1 cellular context compared by ENCODE assay signal in the genomic region with DNA sequence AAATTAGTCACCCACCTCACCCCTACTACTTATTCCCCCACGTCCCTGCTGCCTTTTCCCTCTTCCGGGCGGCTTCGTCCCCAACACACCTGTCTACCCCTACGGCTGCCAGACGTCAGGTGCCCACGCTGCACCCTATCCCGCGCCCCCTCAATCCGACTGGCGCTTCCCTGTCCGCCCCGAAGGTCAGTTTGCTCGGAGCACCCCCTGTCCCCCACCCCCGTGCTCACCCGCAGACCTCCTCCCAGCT.
TF ChIP-seq lines count a peak whose summit lies in the region.

No MANE protein-coding gene starts in this region.

TF ChIP-seq in HepG2, 621 proteins besides CTCF, POLR2A, EP300 and RAD21 (continued from another document and continues in another):
- TF ChIP-seq ZNF142 (CRISPR knock-in tag; IDR thresholded peaks at IDR 0.05), result no peak; the same call in 1 of the 2 replicates
- TF ChIP-seq FOXP4 (CRISPR knock-in tag; IDR thresholded peaks at IDR 0.05), result no peak
- TF ChIP-seq, protein P1, sequence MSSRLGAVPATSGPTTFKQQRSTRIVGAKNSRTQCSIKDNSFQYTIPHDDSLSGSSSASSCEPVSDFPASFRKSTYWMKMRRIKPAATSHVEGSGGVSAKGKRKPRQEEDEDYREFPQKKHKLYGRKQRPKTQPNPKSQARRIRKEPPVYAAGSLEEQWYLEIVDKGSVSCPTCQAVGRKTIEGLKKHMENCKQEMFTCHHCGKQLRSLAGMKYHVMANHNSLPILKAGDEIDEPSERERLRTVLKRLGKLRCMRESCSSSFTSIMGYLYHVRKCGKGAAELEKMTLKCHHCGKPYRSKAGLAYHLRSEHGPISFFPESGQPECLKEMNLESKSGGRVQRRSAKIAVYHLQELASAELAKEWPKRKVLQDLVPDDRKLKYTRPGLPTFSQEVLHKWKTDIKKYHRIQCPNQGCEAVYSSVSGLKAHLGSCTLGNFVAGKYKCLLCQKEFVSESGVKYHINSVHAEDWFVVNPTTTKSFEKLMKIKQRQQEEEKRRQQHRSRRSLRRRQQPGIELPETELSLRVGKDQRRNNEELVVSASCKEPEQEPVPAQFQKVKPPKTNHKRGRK (CRISPR knock-in tag; IDR thresholded peaks at IDR 0.05), result 0 out of 2 replicates have a peak, but pooled peaks have one; percentile 61
- TF ChIP-seq HOXA3 (CRISPR knock-in tag; IDR thresholded peaks at IDR 0.05), result 0 out of 2 replicates have a peak, but pooled peaks have one; percentile 0
- TF ChIP-seq, protein P2, sequence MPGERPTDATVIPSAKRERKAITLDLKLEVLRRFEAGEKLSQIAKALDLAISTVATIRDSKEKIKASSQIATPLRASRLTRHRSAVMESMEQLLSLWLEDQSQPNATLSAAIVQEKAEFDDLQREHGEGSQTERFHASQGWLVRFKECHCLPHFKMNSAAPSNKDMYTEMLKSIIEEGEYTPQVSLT (CRISPR knock-in tag; IDR thresholded peaks at IDR 0.05; ENCODE audit: borderline replicate concordance, low read depth), result no peak
- no peak for TF ChIP-seq GPN1 (CRISPR knock-in tag; IDR thresholded peaks at IDR 0.05; ENCODE audit: borderline replicate concordance)
- TF ChIP-seq ZFP36 (IDR thresholded peaks at IDR 0.05; ENCODE audit: borderline replicate concordance, low read depth, low read length, partially characterized antibody), result no peak
- no peak for TF ChIP-seq ZNF260 (CRISPR knock-in tag; IDR thresholded peaks at IDR 0.05; ENCODE audit: borderline replicate concordance, low read depth)
- no peak for TF ChIP-seq ZKSCAN5 (CRISPR knock-in tag; IDR thresholded peaks at IDR 0.05)
- TF ChIP-seq MXI1 (IDR thresholded peaks at IDR 0.05; ENCODE audit: borderline replicate concordance, low read depth, low read length), result no peak
- no peak for TF ChIP-seq ZFP36L2 (CRISPR knock-in tag; IDR thresholded peaks at IDR 0.05)
- no peak for TF ChIP-seq ZNF772 (CRISPR knock-in tag; IDR thresholded peaks at IDR 0.05)
- no peak for TF ChIP-seq SNAPC4 (CRISPR knock-in tag; IDR thresholded peaks at IDR 0.05)
- TF ChIP-seq ZFP1 (CRISPR knock-in tag; IDR thresholded peaks at IDR 0.05), result no peak
- no peak for TF ChIP-seq POLR2AphosphoS5 (IDR thresholded peaks at IDR 0.05; ENCODE audit: low read depth, low read length)
- peak; percentile 64; the same call in 1 of the 2 replicates for TF ChIP-seq ZNF441 (CRISPR knock-in tag; IDR thresholded peaks at IDR 0.05; ENCODE audit: borderline replicate concordance)
- TF ChIP-seq ZNF550 (CRISPR knock-in tag; IDR thresholded peaks at IDR 0.05; ENCODE audit: borderline replicate concordance), result 0 out of 2 replicates have a peak, but pooled peaks have one; percentile 41
- TF ChIP-seq HCFC1 (IDR thresholded peaks at IDR 0.05; ENCODE audit: low read depth, low read length), result 0 out of 2 replicates have a peak, but pooled peaks have one; percentile 4
- TF ChIP-seq, protein P3, sequence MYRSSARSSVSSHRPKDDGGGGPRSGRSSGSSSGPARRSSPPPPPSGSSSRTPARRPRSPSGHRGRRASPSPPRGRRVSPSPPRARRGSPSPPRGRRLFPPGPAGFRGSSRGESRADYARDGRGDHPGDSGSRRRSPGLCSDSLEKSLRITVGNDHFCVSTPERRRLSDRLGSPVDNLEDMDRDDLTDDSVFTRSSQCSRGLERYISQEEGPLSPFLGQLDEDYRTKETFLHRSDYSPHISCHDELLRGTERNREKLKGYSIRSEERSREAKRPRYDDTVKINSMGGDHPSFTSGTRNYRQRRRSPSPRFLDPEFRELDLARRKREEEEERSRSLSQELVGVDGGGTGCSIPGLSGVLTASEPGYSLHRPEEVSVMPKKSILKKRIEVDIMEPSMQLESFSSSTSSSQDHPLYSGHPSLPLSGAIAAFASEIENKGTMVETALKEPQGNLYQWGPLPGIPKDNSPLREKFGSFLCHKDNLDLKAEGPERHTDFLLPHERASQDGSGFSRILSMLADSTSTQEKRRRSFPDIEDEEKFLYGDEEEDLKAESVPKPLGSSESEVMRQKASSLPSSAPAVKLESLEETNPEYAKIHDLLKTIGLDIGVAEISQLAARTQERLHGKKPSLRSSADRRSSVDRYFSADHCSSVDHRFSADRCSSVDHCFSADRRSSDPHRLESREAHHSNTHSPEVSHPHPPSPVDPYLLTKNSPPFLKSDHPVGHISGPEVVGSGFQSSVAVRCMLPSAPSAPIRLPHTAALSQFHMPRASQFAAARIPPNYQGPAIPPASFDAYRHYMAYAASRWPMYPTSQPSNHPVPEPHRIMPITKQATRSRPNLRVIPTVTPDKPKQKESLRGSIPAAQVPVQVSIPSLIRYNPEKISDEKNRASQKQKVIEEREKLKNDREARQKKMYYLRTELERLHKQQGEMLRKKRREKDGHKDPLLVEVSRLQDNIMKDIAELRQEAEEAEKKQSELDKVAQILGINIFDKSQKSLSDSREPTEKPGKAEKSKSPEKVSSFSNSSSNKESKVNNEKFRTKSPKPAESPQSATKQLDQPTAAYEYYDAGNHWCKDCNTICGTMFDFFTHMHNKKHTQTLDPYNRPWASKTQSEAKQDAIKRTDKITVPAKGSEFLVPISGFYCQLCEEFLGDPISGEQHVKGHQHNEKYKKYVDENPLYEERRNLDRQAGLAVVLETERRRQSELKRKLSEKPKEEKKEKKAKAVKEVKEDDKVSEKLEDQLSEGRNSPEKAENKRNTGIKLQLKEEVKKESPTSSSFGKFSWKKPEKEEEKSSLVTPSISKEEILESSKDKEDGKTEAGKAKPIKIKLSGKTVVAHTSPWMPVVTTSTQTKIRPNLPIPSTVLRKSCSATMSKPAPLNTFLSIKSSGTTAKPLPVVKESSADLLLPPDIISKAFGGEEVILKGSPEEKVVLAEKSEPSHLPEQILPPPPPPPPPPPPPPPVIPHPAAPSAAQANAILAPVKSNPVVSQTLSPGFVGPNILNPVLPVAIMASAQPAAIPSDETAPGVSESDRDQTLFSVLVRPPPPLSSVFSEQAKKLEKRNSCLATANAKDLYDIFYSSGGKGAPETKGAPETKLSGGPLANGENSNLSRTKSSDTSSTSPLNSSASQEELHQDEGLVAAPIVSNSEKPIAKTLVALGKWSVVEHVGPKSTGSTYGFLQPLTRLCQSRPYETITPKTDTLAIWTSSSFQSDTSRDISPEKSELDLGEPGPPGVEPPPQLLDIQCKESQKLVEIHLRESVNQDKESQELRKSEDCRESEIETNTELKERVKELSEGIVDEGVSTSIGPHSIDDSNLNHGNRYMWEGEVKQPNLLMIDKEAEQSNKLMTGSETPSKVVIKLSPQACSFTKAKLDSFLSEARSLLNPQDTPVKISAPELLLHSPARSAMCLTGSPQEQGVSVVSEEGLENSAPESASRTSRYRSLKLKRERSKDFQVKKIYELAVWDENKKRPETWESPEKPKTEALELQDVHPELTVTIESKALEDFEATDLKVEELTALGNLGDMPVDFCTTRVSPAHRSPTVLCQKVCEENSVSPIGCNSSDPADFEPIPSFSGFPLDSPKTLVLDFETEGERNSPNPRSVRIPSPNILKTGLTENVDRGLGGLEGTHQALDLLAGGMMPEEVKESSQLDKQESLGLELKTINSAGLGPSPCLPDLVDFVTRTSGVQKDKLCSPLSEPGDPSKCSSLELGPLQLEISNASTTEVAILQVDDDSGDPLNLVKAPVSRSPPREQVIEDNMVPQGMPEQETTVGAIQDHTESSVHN (CRISPR knock-in tag; IDR thresholded peaks at IDR 0.05), result no peak
- peak; percentile 20; the same call in 1 of the 2 replicates for TF ChIP-seq ZNF225 (CRISPR knock-in tag; IDR thresholded peaks at IDR 0.05)
- TF ChIP-seq KMT2A (CRISPR knock-in tag; IDR thresholded peaks at IDR 0.05), result no peak
- TF ChIP-seq TFDP1 (CRISPR knock-in tag; IDR thresholded peaks at IDR 0.05; ENCODE audit: borderline replicate concordance), result no peak
- TF ChIP-seq ZMYM2 (CRISPR knock-in tag; IDR thresholded peaks at IDR 0.05), result no peak
- TF ChIP-seq HDAC1 (CRISPR knock-in tag; IDR thresholded peaks at IDR 0.05), result 0 out of 2 replicates have a peak, but pooled peaks have one; percentile 1
- no peak for TF ChIP-seq ZNF605 (CRISPR knock-in tag; IDR thresholded peaks at IDR 0.05)
- TF ChIP-seq MEIS2 (CRISPR knock-in tag; IDR thresholded peaks at IDR 0.05), result peak; percentile 6; the same call in 1 of the 2 replicates
- no peak for TF ChIP-seq MED1 (CRISPR knock-in tag; IDR thresholded peaks at IDR 0.05)
